ENCODE assay signal across 8 cellular contexts in the genomic region with DNA sequence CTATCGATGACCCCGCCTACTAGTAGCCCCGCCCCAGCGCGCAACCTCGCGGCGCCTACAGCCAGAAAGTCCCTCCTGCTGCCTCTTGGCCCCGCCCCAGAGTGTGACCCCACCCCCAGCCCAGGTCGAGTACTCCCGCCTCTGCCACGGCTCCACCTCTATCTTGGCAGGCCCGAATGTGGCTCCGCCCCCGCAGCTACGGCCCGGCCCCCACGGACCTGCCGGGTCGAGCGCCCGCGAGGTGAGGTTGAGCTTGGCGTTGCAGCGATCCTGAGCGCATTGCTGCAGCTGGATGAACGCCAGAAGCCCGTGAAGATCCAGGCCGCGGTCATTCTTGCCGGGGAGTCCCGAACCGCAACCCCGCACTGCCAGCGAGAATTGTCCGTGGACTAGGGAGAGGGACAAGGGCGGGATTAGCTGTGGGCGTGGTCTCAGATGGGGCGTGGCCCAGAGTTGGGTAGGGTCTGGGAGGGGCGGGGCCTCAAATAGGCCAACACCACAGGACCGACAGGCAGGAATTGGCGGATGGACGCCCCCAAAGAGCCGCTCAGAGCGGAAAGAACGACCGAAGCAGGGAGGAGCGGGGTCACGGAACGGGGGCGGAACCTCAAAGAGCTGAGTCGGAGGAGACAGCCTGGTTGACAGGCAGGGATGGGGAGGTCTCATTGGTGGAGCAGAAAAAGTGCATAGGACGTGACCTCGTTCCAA. TPM values are rescaled to one million over a fixed set of nuclear protein-coding genes. Genes with fewer than 3 reads are reported as not detected.
A peak's percentile ranks its signal among the peaks of the same experiment; 100 is the strongest.
DNase-seq lines count a peak whose midpoint lies in the region; ATAC-seq and TF ChIP-seq lines count a peak whose summit lies in the region.

No MANE protein-coding gene starts in this region.

- H3K36me3 ChIP-seq in Peyer's patch = no peaks in the 10 kb centered on the region
- no peaks in the 10 kb centered on the region for H3K36me3 ChIP-seq in fibroblast of lung (ENCODE audit: control insufficient read depth, insufficient read depth, low read length)

- H3K9me3 ChIP-seq in Peyer's patch (no peaks in the 10 kb centered on the region), fibroblast of lung (ENCODE audit: control insufficient read depth, insufficient read depth, low read depth, low read length) (no peaks in the 10 kb centered on the region)

- no peaks in the 10 kb centered on the region for H3K9me3 Mint-ChIP-seq in activated T-helper 1 cell treated with anti-CD3 and anti-CD28 coated beads, Interleukin-12 subunit alpha, Interleukin-12 subunit beta, Interleukin-2, Interleukin-4 antibody, amounts not matched to agents 30 ng/mL and 10 ng/mL and 1 ng/mL, durations not matched to agents 14 hours and 24 hours and 36 hours
- no peaks in the 10 kb centered on the region for H3K9me3 Mint-ChIP-seq in naive B cell

- no peaks in the 10 kb centered on the region for H4K20me1 ChIP-seq in fibroblast of lung (ENCODE audit: control insufficient read depth, extremely low read depth, insufficient read depth, low read length)

- DNase-seq in DMS 273 treated with DMSO at 0.1 percent for 48 hours (lab: John Stamatoyannopoulos, UW) = peak; percentile 55
- peak; percentile 95 for DNase-seq in HuH-7 (ENCODE audit: low spot score)
- DNase-seq in Peyer's patch = peak; percentile 99 to 100 (median 99)
- peak; percentile 96 for DNase-seq in activated T-helper 1 cell treated with anti-CD3 and anti-CD28 coated beads, Interleukin-12 subunit alpha, Interleukin-12 subunit beta, Interleukin-2, Interleukin-4 antibody, amounts not matched to agents 30 ng/mL and 10 ng/mL and 1 ng/mL, durations not matched to agents 14 hours and 24 hours and 36 hours (ENCODE audit: low spot score)
- DNase-seq in fibroblast of lung (ENCODE audit: low read depth in 2 of 2) = peak; percentile 77 to 91
- DNase-seq in naive B cell = peak; percentile 97
- DNase-seq in stimulated activated CD8-positive, alpha-beta memory T cell treated with anti-CD3 and anti-CD28 coated beads, Interleukin-7, amount 100 ng/mL, for 48 hours (ENCODE audit: extremely low read depth in 1 of 2, low read depth in 1 of 2) = peak; percentile 97 to 99

- H3K27ac Mint-ChIP-seq in activated T-helper 1 cell treated with anti-CD3 and anti-CD28 coated beads, Interleukin-12 subunit alpha, Interleukin-12 subunit beta, Interleukin-2, Interleukin-4 antibody, amounts not matched to agents 30 ng/mL and 10 ng/mL and 1 ng/mL, durations not matched to agents 14 hours and 24 hours and 36 hours = peak overlapping the region; percentile 90
- peak overlapping the region; percentile 91 to 98 (median 96) for H3K27ac Mint-ChIP-seq in naive B cell

- TF ChIP-seq POLR2A in Peyer's patch (IDR thresholded peaks at IDR 0.05) = no peak

- no peaks in the 10 kb centered on the region for H3K27me3 ChIP-seq in Peyer's patch
- no peaks in the 10 kb centered on the region for H3K27me3 ChIP-seq in fibroblast of lung (ENCODE audit: control insufficient read depth, insufficient read depth, low read length)

- H3K27ac ChIP-seq in Peyer's patch = peak overlapping the region; percentile 67 to 86 (median 83)
- peak overlapping the region; percentile 66 for H3K27ac ChIP-seq in fibroblast of lung (ENCODE audit: insufficient read depth, low read length)

- ATAC-seq in GM21526 (IDR thresholded peaks at IDR 0.05; ENCODE audit: low FRiP score, unreplicated experiment) (peak; percentile 82), naive B cell (ENCODE audit: low read depth in 2 of 2) (peak; percentile 86 to 87)

- H3K4me3 ChIP-seq in Peyer's patch (peak overlapping the region; percentile 59 to 80 (median 64)), fibroblast of lung (replicated peaks in 1 of 4; ENCODE audit: control extremely low read depth in 1 of 4, insufficient read depth in 1 of 4, low read depth in 3 of 4, low read length in 4 of 4) (peak overlapping the region; percentile 55 to 79 (median 62))

- H3K36me3 Mint-ChIP-seq in activated T-helper 1 cell treated with anti-CD3 and anti-CD28 coated beads, Interleukin-12 subunit alpha, Interleukin-12 subunit beta, Interleukin-2, Interleukin-4 antibody, amounts not matched to agents 30 ng/mL and 10 ng/mL and 1 ng/mL, durations not matched to agents 14 hours and 24 hours and 36 hours (ENCODE audit: low read depth) = no peaks in the 10 kb centered on the region
- H3K36me3 Mint-ChIP-seq in naive B cell = no peaks in the 10 kb centered on the region

- no peaks in the 10 kb centered on the region for H3K79me2 ChIP-seq in fibroblast of lung (ENCODE audit: control insufficient read depth, insufficient read depth, low read length)

- H3K4me1 ChIP-seq in Peyer's patch (peaks cover 0 to 19% (median 0%) of the 10 kb centered on the region in 4 donors), fibroblast of lung (ENCODE audit: control insufficient read depth, extremely low read depth, insufficient read depth, low read length) (peaks cover 3% of the 10 kb centered on the region)

- intact Hi-C loops in activated T-helper 1 cell treated with anti-CD3 and anti-CD28 coated beads, Interleukin-12 subunit alpha, Interleukin-12 subunit beta, Interleukin-2, Interleukin-4 antibody, amounts not matched to agents 30 ng/mL and 10 ng/mL and 1 ng/mL, durations not matched to agents 14 hours and 24 hours and 36 hours (cut with micrococcal nuclease) = loop anchor here (1.0 kb wide), 11 partner anchors 12 to 291 kb away; partner anchors contain the start of genes CADM4, ETHE1, IRGQ and PHLDB3

- no peaks in the 10 kb centered on the region for H3K27me3 Mint-ChIP-seq in activated T-helper 1 cell treated with anti-CD3 and anti-CD28 coated beads, Interleukin-12 subunit alpha, Interleukin-12 subunit beta, Interleukin-2, Interleukin-4 antibody, amounts not matched to agents 30 ng/mL and 10 ng/mL and 1 ng/mL, durations not matched to agents 14 hours and 24 hours and 36 hours (ENCODE audit: insufficient read depth)
- peaks cover 10 to 19% (median 11%) of the 10 kb centered on the region in 3 donors for H3K27me3 Mint-ChIP-seq in naive B cell

- peak overlapping the region; percentile 32 for H3K9ac ChIP-seq in fibroblast of lung (ENCODE audit: insufficient read depth, low read length)

- H3K4me1 Mint-ChIP-seq in activated T-helper 1 cell treated with anti-CD3 and anti-CD28 coated beads, Interleukin-12 subunit alpha, Interleukin-12 subunit beta, Interleukin-2, Interleukin-4 antibody, amounts not matched to agents 30 ng/mL and 10 ng/mL and 1 ng/mL, durations not matched to agents 14 hours and 24 hours and 36 hours (ENCODE audit: low read depth) = peaks cover 45% of the 10 kb centered on the region
- peaks cover 15 to 17% (median 15%) of the 10 kb centered on the region in 3 donors for H3K4me1 Mint-ChIP-seq in naive B cell

- no peak for TF ChIP-seq CTCF in Peyer's patch (IDR thresholded peaks at IDR 0.05)
- TF ChIP-seq CTCF in fibroblast of lung (conservative IDR thresholded peaks at IDR 0.05 in 1 of 2, IDR thresholded peaks at IDR 0.05 in 1 of 2; ENCODE audit: low read depth in 1 of 2, low read length in 2 of 2) = no peak

- H3K4me2 ChIP-seq in fibroblast of lung (ENCODE audit: extremely low read depth, insufficient read depth, low read length) = peak overlapping the region; percentile 61

- peak overlapping the region; percentile 81 for H2AFZ ChIP-seq in fibroblast of lung (ENCODE audit: low read length)

- peak overlapping the region; percentile 92 for H3K4me3 Mint-ChIP-seq in activated T-helper 1 cell treated with anti-CD3 and anti-CD28 coated beads, Interleukin-12 subunit alpha, Interleukin-12 subunit beta, Interleukin-2, Interleukin-4 antibody, amounts not matched to agents 30 ng/mL and 10 ng/mL and 1 ng/mL, durations not matched to agents 14 hours and 24 hours and 36 hours
- peak overlapping the region; percentile 87 to 97 (median 96) for H3K4me3 Mint-ChIP-seq in naive B cell

RNA-seq across cellular contexts. Expression of gene LYPD3, which starts 1.9 kb away (rescaled TPM):
- total RNA-seq in Peyer's patch (under 1 TPM in 1 of 4 donors, not detected in 3; 0.67 TPM), fibroblast of lung (0.50 and 0.51 TPM in 2 replicates)
- 4.1 and 5.3 TPM in 2 replicates for total RNA-seq in activated T-helper 1 cell treated with anti-CD3 and anti-CD28 coated beads, Interleukin-12 subunit alpha, Interleukin-12 subunit beta, Interleukin-2, Interleukin-4 antibody, amounts not matched to agents 30 ng/mL and 10 ng/mL and 1 ng/mL, durations not matched to agents 14 hours and 24 hours and 36 hours
- polyA plus RNA-seq in fibroblast of lung (0.35 and 1.4 TPM in 2 replicates), naive B cell (ENCODE audit: low read depth in 6 of 6) (under 1 TPM in 4 of 6 donors, not detected in 2; 0.24 to 0.90 (median 0.45) TPM)
- polyA plus RNA-seq in fibroblast of lung (2012) = 0.38 and 1.9 TPM in 2 replicates
- polyA minus RNA-seq in fibroblast of lung (ENCODE audit: low replicate concordance) = 1.0 and 1.9 TPM in 2 replicates

RNA-seq across cellular contexts. Expression of gene PHLDB3, which starts 41.0 kb away (rescaled TPM):
- 10 to 100 TPM; 13.0 to 23.4 (median 18.0) TPM for total RNA-seq in Peyer's patch
- total RNA-seq in activated T-helper 1 cell treated with anti-CD3 and anti-CD28 coated beads, Interleukin-12 subunit alpha, Interleukin-12 subunit beta, Interleukin-2, Interleukin-4 antibody, amounts not matched to agents 30 ng/mL and 10 ng/mL and 1 ng/mL, durations not matched to agents 14 hours and 24 hours and 36 hours = 26.8 and 28.7 TPM in 2 replicates
- total RNA-seq in fibroblast of lung = 22.3 and 35.8 TPM in 2 replicates
- 1.8 and 4.4 TPM in 2 replicates for polyA plus RNA-seq in fibroblast of lung
- 4.1 and 13.6 TPM in 2 replicates for polyA plus RNA-seq in fibroblast of lung (2012)
- 2.2 and 9.1 TPM in 2 replicates for polyA minus RNA-seq in fibroblast of lung (ENCODE audit: low replicate concordance)
- polyA plus RNA-seq in naive B cell (ENCODE audit: low read depth in 6 of 6) = 1 to 10 TPM in 5 of 6 donors, under 1 TPM in 1; 0.26 to 4.2 (median 2.5) TPM

RNA-seq across cellular contexts. Expression of gene TEX101, which starts 48.8 kb away (rescaled TPM):
- total RNA-seq in Peyer's patch (not detected), fibroblast of lung (not detected in 2 replicates)
- total RNA-seq in activated T-helper 1 cell treated with anti-CD3 and anti-CD28 coated beads, Interleukin-12 subunit alpha, Interleukin-12 subunit beta, Interleukin-2, Interleukin-4 antibody, amounts not matched to agents 30 ng/mL and 10 ng/mL and 1 ng/mL, durations not matched to agents 14 hours and 24 hours and 36 hours = not detected in 2 replicates
- polyA plus RNA-seq in fibroblast of lung (not detected in 2 replicates), naive B cell (ENCODE audit: low read depth in 6 of 6) (not detected)
- polyA plus RNA-seq in fibroblast of lung (2012) = not detected in 2 replicates
- not detected in 2 replicates for polyA minus RNA-seq in fibroblast of lung (ENCODE audit: low replicate concordance)

Comparison
In these comparisons a context has a peak if more than half of its experiments do, and no peak if none do; other contexts are left out.
1. Peak in every context shown above with its lines: DNase-seq, ATAC-seq, H3K4me3 ChIP-seq and H3K27ac ChIP-seq.